5 cellular contexts compared by ENCODE assay signal in the genomic region with DNA sequence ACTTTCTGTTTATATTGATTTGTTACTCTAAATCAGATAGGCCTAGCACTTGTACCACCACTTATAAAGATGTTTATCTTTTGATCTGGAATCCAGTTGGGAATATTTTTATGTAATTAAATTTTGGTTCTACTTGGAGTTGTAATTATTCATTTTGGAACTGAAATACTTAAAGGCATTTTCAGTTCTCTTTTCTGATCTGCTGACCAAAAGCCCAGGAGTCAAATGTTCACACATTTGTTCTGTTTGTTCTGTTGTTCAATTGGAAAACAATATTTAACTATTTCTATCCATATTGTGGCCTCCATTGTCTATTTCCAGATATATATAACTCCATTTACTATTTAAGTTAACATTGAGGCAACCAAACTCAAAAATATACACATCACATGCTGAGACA.
"Had no signal": no experiment of that assay in that cellular context is flagged by ENCODE, and none has a peak within 500 bp of the region (broad histone marks: within the 10 kb centered on the region; RNA-seq: fewer than 3 reads in every experiment).

No MANE protein-coding gene starts in this region.

- DNase-seq: GDM1, GF-D8 had no signal

- FAIRE-seq: GM12892, GM18507, GM19239 had no signal
